Comparison of ENCODE assay signal across 32 cellular contexts in the genomic region with DNA sequence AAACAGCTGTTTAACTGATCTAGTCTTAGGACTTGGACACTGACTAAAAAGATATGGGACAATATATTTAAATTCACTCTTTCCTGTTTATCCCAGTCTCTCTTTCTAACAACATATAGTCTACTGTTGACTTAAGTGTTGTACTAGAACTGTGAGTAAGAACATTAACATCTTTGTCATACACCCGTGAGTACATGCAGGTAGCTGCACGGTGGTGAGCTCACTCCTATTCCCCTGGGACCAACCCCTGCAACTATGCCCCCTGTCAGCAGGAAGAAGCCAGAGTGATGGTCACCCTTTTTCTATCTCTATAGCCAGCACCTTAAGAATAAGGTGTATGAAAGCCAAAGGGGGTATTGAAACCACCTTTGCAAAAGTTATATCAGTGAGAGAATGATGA. TPM values are rescaled to one million over a fixed set of nuclear protein-coding genes. Genes with fewer than 3 reads are reported as not detected.
DNase-seq lines count a peak whose midpoint lies in the region; ATAC-seq, FAIRE-seq and TF ChIP-seq lines count a peak whose summit lies in the region.
"Had no signal": no experiment of that assay in that cellular context is flagged by ENCODE, and none has a peak within 500 bp of the region (broad histone marks: within the 10 kb centered on the region; RNA-seq: fewer than 3 reads in every experiment).

No MANE protein-coding gene starts in this region.

- H3K36me3 ChIP-seq in bronchial epithelial cell (ENCODE audit: control insufficient read depth, insufficient read depth, low read length), result no peaks in the 10 kb centered on the region
- H3K36me3 ChIP-seq: BE2C, left ventricle myocardium inferior had no signal

- no peak for TF ChIP-seq CTCF in bronchial epithelial cell (IDR thresholded peaks at IDR 0.05; ENCODE audit: insufficient read depth, low read length, severe bottlenecking)

- FAIRE-seq in bronchial epithelial cell (lab: Jason Lieb, UNC), result no peak
- FAIRE-seq: urothelium cell line had no signal

- POLR2A ChIA-PET in activated CD4-positive, alpha-beta T cell treated with anti-CD3 and anti-CD28 coated beads for 36 hours (lab: Charles Lee), result no interaction called here
- POLR2A ChIA-PET in activated CD4-positive, alpha-beta T cell treated with anti-CD3 and anti-CD28 coated beads, Interleukin-2, amount 10 ng/mL, durations not matched to agents 7 days and 5 days (lab: Charles Lee), result no interaction called here

- no peaks in the 10 kb centered on the region for H3K27me3 Mint-ChIP-seq in activated CD4-positive, alpha-beta T cell treated with anti-CD3 and anti-CD28 coated beads for 36 hours
- no peaks in the 10 kb centered on the region for H3K27me3 Mint-ChIP-seq in activated CD4-positive, alpha-beta T cell treated with anti-CD3 and anti-CD28 coated beads, Interleukin-2, amount 10 ng/mL, durations not matched to agents 7 days and 5 days
- H3K27me3 Mint-ChIP-seq: activated naive CD8-positive, alpha-beta T cell treated with anti-CD3 and anti-CD28 coated beads, Interleukin-2, amount 10 ng/mL, durations not matched to agents 7 days and 5 days; IgD-negative memory B cell had no signal

- H3K27ac Mint-ChIP-seq in activated CD4-positive, alpha-beta T cell treated with anti-CD3 and anti-CD28 coated beads for 36 hours, result no peak overlapping the region
- H3K27ac Mint-ChIP-seq in activated CD4-positive, alpha-beta T cell treated with anti-CD3 and anti-CD28 coated beads, Interleukin-2, amount 10 ng/mL, durations not matched to agents 7 days and 5 days, result no peak overlapping the region
- peak overlapping the region; percentile 61 for H3K27ac Mint-ChIP-seq in stimulated activated effector memory CD8-positive, alpha-beta T cell treated with anti-CD3 and anti-CD28 coated beads, Interleukin-12 subunit alpha, Interleukin-12 subunit beta, amount 100 ng/mL, for 72 hours
- H3K27ac Mint-ChIP-seq: activated naive CD8-positive, alpha-beta T cell treated with anti-CD3 and anti-CD28 coated beads, Interleukin-2, amount 10 ng/mL, durations not matched to agents 7 days and 5 days; activated T-helper 2 cell treated with anti-CD3 and anti-CD28 coated beads, Interferon-gamma antibody, Interleukin-2, Interleukin-4, amounts not matched to agents 10 μg/mL and 5 μg/mL and 100 μg/mL, durations not matched to agents 14 hours and 24 hours and 36 hours; IgD-negative memory B cell; natural killer cell; WTC11 had no signal

- H3K4me3 ChIP-seq in bronchial epithelial cell (ENCODE audit: low read depth, low read length), result no peak overlapping the region
- H3K4me3 ChIP-seq: hepatocyte, left ventricle myocardium inferior, testis had no signal

- intact Hi-C loops in activated CD4-positive, alpha-beta T cell treated with anti-CD3 and anti-CD28 coated beads for 36 hours (cut with DNase I, micrococcal nuclease), result no loop called here

- H3K9me3 Mint-ChIP-seq in activated CD4-positive, alpha-beta T cell treated with anti-CD3 and anti-CD28 coated beads for 36 hours (ENCODE audit: low read depth), result no peaks in the 10 kb centered on the region
- peaks cover 2% of the 10 kb centered on the region for H3K9me3 Mint-ChIP-seq in activated CD4-positive, alpha-beta T cell treated with anti-CD3 and anti-CD28 coated beads, Interleukin-2, amount 10 ng/mL, durations not matched to agents 7 days and 5 days
- no peaks in the 10 kb centered on the region for H3K9me3 Mint-ChIP-seq in stimulated activated effector memory CD8-positive, alpha-beta T cell treated with anti-CD3 and anti-CD28 coated beads, Interleukin-12 subunit alpha, Interleukin-12 subunit beta, amount 100 ng/mL, for 72 hours
- H3K9me3 Mint-ChIP-seq: activated naive CD8-positive, alpha-beta T cell treated with anti-CD3 and anti-CD28 coated beads, Interleukin-2, amount 10 ng/mL, durations not matched to agents 7 days and 5 days; activated T-helper 2 cell treated with anti-CD3 and anti-CD28 coated beads, Interferon-gamma antibody, Interleukin-2, Interleukin-4, amounts not matched to agents 10 μg/mL and 5 μg/mL and 100 μg/mL, durations not matched to agents 14 hours and 24 hours and 36 hours; natural killer cell; T-helper 2 cell treated with Interferon-gamma antibody and Interleukin-4, amounts not matched to agents 5 μg/mL and 100 μg/mL, for 36 hours had no signal

- DNase-seq in activated CD4-positive, alpha-beta T cell treated with anti-CD3 and anti-CD28 coated beads for 36 hours, result no peak
- DNase-seq in activated CD4-positive, alpha-beta T cell treated with anti-CD3 and anti-CD28 coated beads, Interleukin-2, amount 10 ng/mL, durations not matched to agents 7 days and 5 days, result no peak
- peak; percentile 41 for DNase-seq in NCI-H69 (lab: John Stamatoyannopoulos, UW)
- peak; percentile 80 for DNase-seq in bronchial epithelial cell (ENCODE audit: low read depth)
- no peak for DNase-seq in stimulated activated effector memory CD8-positive, alpha-beta T cell treated with anti-CD3 and anti-CD28 coated beads, Interleukin-12 subunit alpha, Interleukin-12 subunit beta, amount 100 ng/mL, for 72 hours (ENCODE audit: low spot score in 2 of 2)
- DNase-seq in activated T-cell treated with anti-CD3 and anti-CD28 coated beads, Interleukin-2, amount 50 U/mL, for 1 hour, result no peak
- no peak for DNase-seq in activated naive CD4-positive, alpha-beta T cell treated with anti-CD3 and anti-CD28 coated beads, Interleukin-2, amount 50 U/mL, for 16 hours
- DNase-seq: activated CD4-positive, alpha-beta T cell treated with anti-CD3 and anti-CD28 coated beads, Interleukin-2, amount 50 U/mL, for 48 hours; activated CD8-positive, alpha-beta memory T cell treated with anti-CD3 and anti-CD28 coated beads, Interleukin-2, amount 50 U/mL, for 4 hours; activated naive CD8-positive, alpha-beta T cell treated with anti-CD3 and anti-CD28 coated beads, Interleukin-2, amount 10 ng/mL, durations not matched to agents 7 days and 5 days; BE2C; COR-L47; DMS79 treated with DMSO at 0.1 percent for 48 hours; foreskin melanocyte; immature natural killer cell; left ventricle myocardium inferior; midbrain; natural killer cell; NCI-H1417 treated with DMSO at 0.1 percent for 48 hours; NCI-H2107; NCI-H510A; retina; stimulated activated CD4-positive, alpha-beta T cell treated with anti-CD3 and anti-CD28 coated beads, Interleukin-4, amount 100 ng/mL, for 1 hour; stimulated activated naive CD4-positive, alpha-beta T cell treated with Interleukin-2 at 50 U/mL for 16 hours; testis had no signal

- H3K27me3 ChIP-seq in bronchial epithelial cell (ENCODE audit: control insufficient read depth, insufficient read depth, low read length), result no peaks in the 10 kb centered on the region
- H3K27me3 ChIP-seq: BE2C, hepatocyte, testis had no signal

- H3K4me3 Mint-ChIP-seq in activated CD4-positive, alpha-beta T cell treated with anti-CD3 and anti-CD28 coated beads for 36 hours, result no peak overlapping the region
- no peak overlapping the region for H3K4me3 Mint-ChIP-seq in activated CD4-positive, alpha-beta T cell treated with anti-CD3 and anti-CD28 coated beads, Interleukin-2, amount 10 ng/mL, durations not matched to agents 7 days and 5 days
- no peak overlapping the region for H3K4me3 Mint-ChIP-seq in stimulated activated effector memory CD8-positive, alpha-beta T cell treated with anti-CD3 and anti-CD28 coated beads, Interleukin-12 subunit alpha, Interleukin-12 subunit beta, amount 100 ng/mL, for 72 hours
- H3K4me3 Mint-ChIP-seq: activated naive CD8-positive, alpha-beta T cell treated with anti-CD3 and anti-CD28 coated beads, Interleukin-2, amount 10 ng/mL, durations not matched to agents 7 days and 5 days; immature natural killer cell; natural killer cell; T-helper 2 cell treated with Interferon-gamma antibody and Interleukin-4, amounts not matched to agents 5 μg/mL and 100 μg/mL, for 36 hours; WTC11 had no signal

- H3K4me1 Mint-ChIP-seq in activated CD4-positive, alpha-beta T cell treated with anti-CD3 and anti-CD28 coated beads for 36 hours, result peaks cover 33% of the 10 kb centered on the region
- peaks cover 2% of the 10 kb centered on the region for H3K4me1 Mint-ChIP-seq in activated CD4-positive, alpha-beta T cell treated with anti-CD3 and anti-CD28 coated beads, Interleukin-2, amount 10 ng/mL, durations not matched to agents 7 days and 5 days
- H3K4me1 Mint-ChIP-seq in stimulated activated effector memory CD8-positive, alpha-beta T cell treated with anti-CD3 and anti-CD28 coated beads, Interleukin-12 subunit alpha, Interleukin-12 subunit beta, amount 100 ng/mL, for 72 hours, result peaks cover 8% of the 10 kb centered on the region

- peaks cover 24% of the 10 kb centered on the region for H3K36me3 Mint-ChIP-seq in activated CD4-positive, alpha-beta T cell treated with anti-CD3 and anti-CD28 coated beads for 36 hours (ENCODE audit: low read depth)
- H3K36me3 Mint-ChIP-seq in activated CD4-positive, alpha-beta T cell treated with anti-CD3 and anti-CD28 coated beads, Interleukin-2, amount 10 ng/mL, durations not matched to agents 7 days and 5 days (ENCODE audit: low read depth), result peaks cover 19% of the 10 kb centered on the region
- peaks cover 6% of the 10 kb centered on the region for H3K36me3 Mint-ChIP-seq in stimulated activated effector memory CD8-positive, alpha-beta T cell treated with anti-CD3 and anti-CD28 coated beads, Interleukin-12 subunit alpha, Interleukin-12 subunit beta, amount 100 ng/mL, for 72 hours
- H3K36me3 Mint-ChIP-seq: natural killer cell had no signal

- CTCF ChIA-PET in activated CD4-positive, alpha-beta T cell treated with anti-CD3 and anti-CD28 coated beads for 36 hours (lab: Charles Lee), result interaction anchor here (0.5 kb wide), 1 partner anchor 506 kb away, joined by 3 read pairs; no protein-coding TSS in a partner anchor
- CTCF ChIA-PET in activated CD4-positive, alpha-beta T cell treated with anti-CD3 and anti-CD28 coated beads, Interleukin-2, amount 10 ng/mL, durations not matched to agents 7 days and 5 days (lab: Charles Lee), result no interaction called here

- ATAC-seq in activated CD4-positive, alpha-beta T cell treated with anti-CD3 and anti-CD28 coated beads for 36 hours, result peak; percentile 42
- no peak for ATAC-seq in stimulated activated effector memory CD8-positive, alpha-beta T cell treated with anti-CD3 and anti-CD28 coated beads, Interleukin-12 subunit alpha, Interleukin-12 subunit beta, amount 100 ng/mL, for 72 hours
- no peak for ATAC-seq in GM21360 (IDR thresholded peaks at IDR 0.05; ENCODE audit: unreplicated experiment)
- ATAC-seq: natural killer cell, WTC11 had no signal

RNA-seq across cellular contexts. Expression of gene TBL1X, which starts 17.6 kb away (rescaled TPM):
- total RNA-seq in activated CD4-positive, alpha-beta T cell treated with anti-CD3 and anti-CD28 coated beads for 36 hours, result 10 to 100 TPM; 21.2 to 24.2 TPM
- 10 to 100 TPM; 21.2 to 23.6 TPM for total RNA-seq in activated CD4-positive, alpha-beta T cell treated with anti-CD3 and anti-CD28 coated beads, Interleukin-2, amount 10 ng/mL, durations not matched to agents 7 days and 5 days
- 14.2 and 25.0 TPM in 2 replicates for total RNA-seq in bronchial epithelial cell

Comparison
In these comparisons a context has a peak if more than half of its experiments do, and no peak if none do; other contexts are left out.
1. DNase-seq: peak in NCI-H69 (single experiment) and bronchial epithelial cell (single experiment); none in activated CD4-positive, alpha-beta T cell treated with anti-CD3 and anti-CD28 coated beads for 36 hours (single experiment), activated CD4-positive, alpha-beta T cell treated with anti-CD3 and anti-CD28 coated beads, Interleukin-2, amount 10 ng/mL, durations not matched to agents 7 days and 5 days (single experiment), stimulated activated effector memory CD8-positive, alpha-beta T cell treated with anti-CD3 and anti-CD28 coated beads, Interleukin-12 subunit alpha, Interleukin-12 subunit beta, amount 100 ng/mL, for 72 hours (0 of 2), activated T-cell treated with anti-CD3 and anti-CD28 coated beads, Interleukin-2, amount 50 U/mL, for 1 hour (single experiment) and activated naive CD4-positive, alpha-beta T cell treated with anti-CD3 and anti-CD28 coated beads, Interleukin-2, amount 50 U/mL, for 16 hours (single experiment).